12 cellular contexts compared by ENCODE assay signal in the genomic region with DNA sequence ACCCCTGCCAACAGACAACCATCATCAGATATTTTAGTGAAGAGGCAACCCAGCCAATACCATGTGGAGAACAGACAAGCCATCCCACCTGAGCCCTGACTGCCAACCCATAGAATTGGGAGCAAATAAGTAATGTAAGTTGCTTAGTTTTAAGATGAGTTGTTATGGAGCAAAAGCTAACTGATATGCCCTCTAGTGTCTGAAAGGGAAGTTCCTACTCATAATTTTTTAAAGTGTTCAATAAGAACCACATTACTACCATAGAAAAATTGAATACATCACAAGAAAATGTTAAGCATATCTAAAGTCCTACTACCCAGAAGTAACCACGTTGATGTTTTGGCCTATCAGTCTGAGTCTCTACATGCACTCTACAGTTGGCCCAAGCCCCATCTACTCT. TPM values are rescaled to one million over a fixed set of nuclear protein-coding genes. Genes with fewer than 3 reads are reported as not detected.
A peak's percentile ranks its signal among the peaks of the same experiment; 100 is the strongest.
DNase-seq lines count a peak whose midpoint lies in the region; ATAC-seq and TF ChIP-seq lines count a peak whose summit lies in the region.
"Had no signal": no experiment of that assay in that cellular context is flagged by ENCODE, and none has a peak within 500 bp of the region (broad histone marks: within the 10 kb centered on the region; RNA-seq: fewer than 3 reads in every experiment).

No MANE protein-coding gene starts in this region.

- H3K4me1 ChIP-seq in OCI-LY7 (ENCODE audit: insufficient read depth, low read length, poor library complexity, severe bottlenecking) = no peaks in the 10 kb centered on the region

- H3K36me3 Mint-ChIP-seq in naive thymus-derived CD8-positive, alpha-beta T cell = no peaks in the 10 kb centered on the region

- no peaks in the 10 kb centered on the region for H4K20me1 ChIP-seq in OCI-LY7 (ENCODE audit: insufficient read depth, low read length)

- no peak overlapping the region for H2AFZ ChIP-seq in OCI-LY7 (ENCODE audit: low read length)

- no peaks in the 10 kb centered on the region for H3K79me2 ChIP-seq in OCI-LY7 (ENCODE audit: insufficient read depth, low read depth, low read length)

- BruUV-seq in OCI-LY7 (replicated peaks; lab: Mats Ljungman, UMichigan) = no TSS peak

- no peak overlapping the region for H3K4me3 ChIP-seq in AG04450 (ENCODE audit: low read depth, low read length)
- no peak overlapping the region for H3K4me3 ChIP-seq in OCI-LY7 (ENCODE audit: low read depth, low read length, poor library complexity, severe bottlenecking)
- H3K4me3 ChIP-seq in fibroblast of mammary gland (ENCODE audit: control insufficient read depth, low read depth, low read length) = no peak overlapping the region
- H3K4me3 ChIP-seq: thoracic aorta had no signal

- CTCF ChIA-PET in AG04450 (lab: Charles Lee) = interaction anchor here (0.6 to 2.1 kb wide), 4 partner anchors 9 to 404 kb away, joined by 3 to 11 read pairs (median 4); no protein-coding TSS in a partner anchor
- CTCF ChIA-PET in OCI-LY7 (lab: Charles Lee; ENCODE audit: unreplicated experiment) = no interaction called here

- no peak overlapping the region for H3K27ac ChIP-seq in AG04450 (ENCODE audit: low read depth, low read length)
- no peak overlapping the region for H3K27ac ChIP-seq in OCI-LY7 (ENCODE audit: low read depth, low read length, poor library complexity, severe bottlenecking)

- no peaks in the 10 kb centered on the region for H3K36me3 ChIP-seq in OCI-LY7 (ENCODE audit: insufficient read depth, low read length)
- H3K36me3 ChIP-seq: thoracic aorta had no signal

- H3K4me3 Mint-ChIP-seq in naive thymus-derived CD8-positive, alpha-beta T cell = no peak overlapping the region
- H3K4me3 Mint-ChIP-seq: activated CD4-positive, alpha-beta T cell treated with anti-CD3 and anti-CD28 coated beads for 36 hours had no signal

- no peak overlapping the region for H3K27ac Mint-ChIP-seq in naive thymus-derived CD8-positive, alpha-beta T cell
- H3K27ac Mint-ChIP-seq: activated CD4-positive, alpha-beta T cell treated with anti-CD3 and anti-CD28 coated beads for 36 hours had no signal

- TF ChIP-seq CTCF in AG04450 (IDR thresholded peaks at IDR 0.05; ENCODE audit: low read depth, low read length) (peak; percentile 52), GM13977 (IDR thresholded peaks at IDR 0.05; ENCODE audit: extremely low read depth, insufficient read depth, missing control alignments) (peak; percentile 31), OCI-LY7 (conservative IDR thresholded peaks at IDR 0.05; ENCODE audit: low read length) (peak; percentile 72), fibroblast of mammary gland (conservative IDR thresholded peaks at IDR 0.05; ENCODE audit: control insufficient read depth, insufficient read depth, low read depth, low read length) (peak; percentile 39)

- POLR2A ChIA-PET in AG04450 (lab: Yijun Ruan, JAX) = no interaction called here
- POLR2A ChIA-PET in OCI-LY7 (lab: Charles Lee) = no interaction called here
- POLR2A ChIA-PET in naive thymus-derived CD8-positive, alpha-beta T cell (lab: Charles Lee) = no interaction called here

- H3K9me2 ChIP-seq in OCI-LY7 (ENCODE audit: insufficient read depth, low read length) = no peaks in the 10 kb centered on the region

- DNase-seq in AG04450 (ENCODE audit: low read depth, low spot score) = no peak
- no peak for DNase-seq in GM13977 (ENCODE audit: low spot score)
- DNase-seq in OCI-LY7 (ENCODE audit: low spot score) = peak; percentile 23
- DNase-seq in fibroblast of mammary gland (ENCODE audit: low read depth) = peak; percentile 18
- DNase-seq in NCI-H2171 treated with DMSO at 0.1 percent for 48 hours (lab: John Stamatoyannopoulos, UW) = no peak
- DNase-seq in naive thymus-derived CD8-positive, alpha-beta T cell = no peak
- DNase-seq: activated CD4-positive, alpha-beta T cell treated with anti-CD3 and anti-CD28 coated beads for 36 hours; activated gamma-delta T cell treated with Interleukin-2 at 50 U/mL for 16 hours; stimulated activated CD4-positive, alpha-beta T cell treated with anti-CD3 and anti-CD28 coated beads, Interleukin-4, amount 100 ng/mL, for 4 hours had no signal

- no peak overlapping the region for H3K4me2 ChIP-seq in OCI-LY7 (ENCODE audit: low read length)

- intact Hi-C loops in OCI-LY7 (cut with micrococcal nuclease; ENCODE audit: unreplicated experiment) = no loop called here

- peaks cover 11 to 25% (median 14%) of the 10 kb centered on the region in 5 donors for H3K27me3 Mint-ChIP-seq in naive thymus-derived CD8-positive, alpha-beta T cell

- no peaks in the 10 kb centered on the region for H3K27me3 ChIP-seq in AG04450 (ENCODE audit: control insufficient read depth, insufficient read depth, low read length)

- ATAC-seq in HG02840 (IDR thresholded peaks at IDR 0.05; ENCODE audit: low FRiP score, unreplicated experiment) (no peak), GM21390 (IDR thresholded peaks at IDR 0.05; ENCODE audit: unreplicated experiment) (no peak)
- no peak for ATAC-seq in naive thymus-derived CD8-positive, alpha-beta T cell
- ATAC-seq: activated CD4-positive, alpha-beta T cell treated with anti-CD3 and anti-CD28 coated beads for 36 hours had no signal

- no peaks in the 10 kb centered on the region for H3K4me1 Mint-ChIP-seq in naive thymus-derived CD8-positive, alpha-beta T cell
- H3K4me1 Mint-ChIP-seq: activated CD4-positive, alpha-beta T cell treated with anti-CD3 and anti-CD28 coated beads for 36 hours had no signal

- H3K9me3 ChIP-seq in AG04450 (ENCODE audit: control insufficient read depth, insufficient read depth, low read length) (no peaks in the 10 kb centered on the region), OCI-LY7 (ENCODE audit: low read length) (no peaks in the 10 kb centered on the region)
- H3K9me3 ChIP-seq: thoracic aorta had no signal

- in situ Hi-C loops in GM13977 (cut with MboI; ENCODE audit: low pct_unique_long_range_greater_than_20kb, low sequenced_read_pairs, unreplicated experiment) = no loop called here

- no peaks in the 10 kb centered on the region for H3K9me3 Mint-ChIP-seq in naive thymus-derived CD8-positive, alpha-beta T cell

RNA-seq across cellular contexts. Expression of a gene that starts 50.8 kb away (rescaled TPM):
- polyA plus RNA-seq in AG04450 (2011; rRNA removed) = 15.4 and 17.7 TPM in 2 replicates
- 8.8 and 22.3 TPM in 2 replicates for polyA minus RNA-seq in AG04450 (2011; rRNA and poly(A)+ RNA removed)
- total RNA-seq in OCI-LY7 (2014; rRNA removed; shearing (Covaris generic)) = 2.2 and 3.0 TPM in 2 replicates
- total RNA-seq in OCI-LY7 (2022) = 4.2 and 8.8 TPM in 2 replicates
- 10 to 100 TPM; 20.2 to 23.8 TPM for total RNA-seq in naive thymus-derived CD8-positive, alpha-beta T cell
- polyA plus RNA-seq in naive thymus-derived CD8-positive, alpha-beta T cell = 10 to 100 TPM; 25.6 to 27.8 (median 26.8) TPM

Comparison
In these comparisons a context has a peak if more than half of its experiments do, and no peak if none do; other contexts are left out.
1. DNase-seq: peak in OCI-LY7 (single experiment) and fibroblast of mammary gland (single experiment); none in AG04450 (single experiment), GM13977 (single experiment), NCI-H2171 treated with DMSO at 0.1 percent for 48 hours (single experiment) and naive thymus-derived CD8-positive, alpha-beta T cell (0 of 10).
2. Peak in every context shown above with its lines, with median percentiles within 50 percentile points of each other: CTCF ChIP-seq.